Comparison of ENCODE assay signal across 33 cellular contexts in genomic region chr14:51410846-51411245, GRCh38.
DNase-seq lines count a peak whose midpoint lies in the region; ATAC-seq and TF ChIP-seq lines count a peak whose summit lies in the region.
"Had no signal": no experiment of that assay in that cellular context is flagged by ENCODE, and none has a peak within 500 bp of the region (broad histone marks: within the 10 kb centered on the region; RNA-seq: fewer than 3 reads in every experiment).

No MANE protein-coding gene starts in this region.

- peak overlapping the region; percentile 2 for H3K27ac Mint-ChIP-seq in nephron progenitor cell
- no peak overlapping the region for H3K27ac Mint-ChIP-seq in naive thymus-derived CD4-positive, alpha-beta T cell
- H3K27ac Mint-ChIP-seq: activated naive CD8-positive, alpha-beta T cell; activated T-helper 2 cell treated with anti-CD3 and anti-CD28 coated beads, Interferon-gamma antibody, Interleukin-2, Interleukin-4, amounts not matched to agents 10 μg/mL and 5 μg/mL and 100 μg/mL, durations not matched to agents 14 hours and 24 hours and 36 hours; CD4-positive, alpha-beta T cell; naive thymus-derived CD8-positive, alpha-beta T cell; stimulated activated naive CD8-positive, alpha-beta T cell treated with anti-CD3 and anti-CD28 coated beads, Interleukin-15, Interleukin-2, amounts not matched to agents 100 ng/mL and 50 ng/mL, for 24 hours; T-cell had no signal

- H3K9me3 ChIP-seq in mammary epithelial cell (replicated peaks; ENCODE audit: insufficient read depth, low read length) = no peaks in the 10 kb centered on the region
- H3K9me3 ChIP-seq in breast epithelium = no peaks in the 10 kb centered on the region
- H3K9me3 ChIP-seq in naive thymus-derived CD4-positive, alpha-beta T cell (ENCODE audit: control insufficient read depth in 2 of 3, low read length in 3 of 3) = no peaks in the 10 kb centered on the region
- H3K9me3 ChIP-seq: A549, esophagus squamous epithelium, HAP-1, right atrium auricular region, thyroid gland had no signal

- H3K27me3 ChIP-seq in mammary epithelial cell (ENCODE audit: insufficient read depth, low read length) = no peaks in the 10 kb centered on the region
- no peaks in the 10 kb centered on the region for H3K27me3 ChIP-seq in breast epithelium
- H3K27me3 ChIP-seq in naive thymus-derived CD4-positive, alpha-beta T cell (ENCODE audit: control insufficient read depth in 2 of 2, insufficient read depth in 2 of 2, low read length in 2 of 2) = no peaks in the 10 kb centered on the region
- H3K27me3 ChIP-seq: esophagus squamous epithelium, right atrium auricular region, thyroid gland had no signal

- peaks cover 6% of the 10 kb centered on the region for H3K4me1 Mint-ChIP-seq in nephron progenitor cell
- H3K4me1 Mint-ChIP-seq in naive thymus-derived CD4-positive, alpha-beta T cell = no peaks in the 10 kb centered on the region
- H3K4me1 Mint-ChIP-seq: naive thymus-derived CD8-positive, alpha-beta T cell; T-cell had no signal

- peak overlapping the region; percentile 44 for H2AFZ ChIP-seq in mammary epithelial cell (ENCODE audit: low read depth, low read length)
- H2AFZ ChIP-seq: parathyroid adenoma had no signal

- H3K36me3 Mint-ChIP-seq in nephron progenitor cell (ENCODE audit: low read depth) = peaks cover 5% of the 10 kb centered on the region
- peaks cover 0 to 4% (median 0%) of the 10 kb centered on the region in 5 donors for H3K36me3 Mint-ChIP-seq in naive thymus-derived CD4-positive, alpha-beta T cell
- H3K36me3 Mint-ChIP-seq: T-cell had no signal

- intact Hi-C loops in mammary epithelial cell (cut with micrococcal nuclease) = no loop called here
- intact Hi-C loops in breast epithelium (cut with DNase I; ENCODE audit: low total_unique reads) = no loop called here
- intact Hi-C loops in naive thymus-derived CD4-positive, alpha-beta T cell (cut with micrococcal nuclease) = no loop called here

- H3K36me3 ChIP-seq in mammary epithelial cell (ENCODE audit: insufficient read depth, low read length) (no peaks in the 10 kb centered on the region), breast epithelium (no peaks in the 10 kb centered on the region)
- no peaks in the 10 kb centered on the region for H3K36me3 ChIP-seq in naive thymus-derived CD4-positive, alpha-beta T cell (ENCODE audit: control insufficient read depth in 2 of 3, insufficient read depth in 3 of 3, low read length in 3 of 3)
- H3K36me3 ChIP-seq: esophagus squamous epithelium, HAP-1, right atrium auricular region, spleen, thyroid gland had no signal

- no peak overlapping the region for H3K9ac ChIP-seq in mammary epithelial cell (ENCODE audit: insufficient read depth, low read length)
- H3K9ac ChIP-seq: parathyroid adenoma had no signal

- TF ChIP-seq POLR2A in breast epithelium (IDR thresholded peaks at IDR 0.05) = no peak

- DNase-seq in mammary epithelial cell (no peak), breast epithelium (ENCODE audit: low spot score in 2 of 2) (no peak), astrocyte of the hippocampus (ENCODE audit: low read depth, low spot score) (peak; percentile 4), nephron progenitor cell (no peak), smooth muscle cell of the brain vasculature (ENCODE audit: low read depth, low spot score) (peak; percentile 49), superior temporal gyrus (ENCODE audit: extremely low spot score) (no peak), AG20443 (ENCODE audit: low spot score) (no peak)
- no peak for DNase-seq in naive thymus-derived CD4-positive, alpha-beta T cell
- DNase-seq: activated CD4-positive, alpha-beta T cell treated with anti-CD3 and anti-CD28 coated beads for 48 hours; aorta; CD4-positive, alpha-beta T cell; cerebellar nuclear complex; esophagus squamous epithelium; kidney glomerular epithelial cell; midbrain; naive thymus-derived CD8-positive, alpha-beta T cell; NCI-H1436; NCI-H2081; NCI-H446; spleen; stimulated activated CD4-positive, alpha-beta T cell treated with anti-CD3 and anti-CD28 coated beads, Interleukin-2, amount 100 ng/mL, for 24 hours; stimulated activated CD8-positive, alpha-beta memory T cell treated with anti-CD3 and anti-CD28 coated beads, Interleukin-4, amount 100 ng/mL, for 48 hours; T-cell; thyroid gland had no signal

- 96% methylated on average over 3 of the region's 3 CpGs for WGBS in mammary epithelial cell (ENCODE audit: low coverage, missing lambda C conversion rate)

- H3K4me1 ChIP-seq in mammary epithelial cell (ENCODE audit: insufficient read depth, low read length) = no peaks in the 10 kb centered on the region
- no peaks in the 10 kb centered on the region for H3K4me1 ChIP-seq in breast epithelium
- H3K4me1 ChIP-seq in naive thymus-derived CD4-positive, alpha-beta T cell (ENCODE audit: control insufficient read depth in 2 of 2, insufficient read depth in 2 of 2, low read length in 2 of 2) = no peaks in the 10 kb centered on the region
- H3K4me1 ChIP-seq: A549, esophagus squamous epithelium, parathyroid adenoma, right atrium auricular region, spleen, thyroid gland had no signal

- H3K27ac ChIP-seq in mammary epithelial cell (ENCODE audit: insufficient read depth, low read depth, low read length) = no peak overlapping the region
- no peak overlapping the region for H3K27ac ChIP-seq in breast epithelium
- H3K27ac ChIP-seq in naive thymus-derived CD4-positive, alpha-beta T cell (ENCODE audit: low read depth, low read length) = no peak overlapping the region
- H3K27ac ChIP-seq: A549, esophagus squamous epithelium, parathyroid adenoma, right atrium auricular region, RWPE1, spleen, thyroid gland had no signal

- no peaks in the 10 kb centered on the region for H4K20me1 ChIP-seq in mammary epithelial cell (ENCODE audit: insufficient read depth, low read length)

- H3K4me3 ChIP-seq in mammary epithelial cell (replicated peaks in 1 of 3; ENCODE audit: insufficient read depth in 1 of 3, low read depth in 2 of 3, low read length in 3 of 3) = no peak overlapping the region
- no peak overlapping the region for H3K4me3 ChIP-seq in breast epithelium
- no peak overlapping the region for H3K4me3 ChIP-seq in naive thymus-derived CD4-positive, alpha-beta T cell (ENCODE audit: low read length)
- H3K4me3 ChIP-seq: A549, esophagus squamous epithelium, GM12878, HAP-1, right atrium auricular region, spleen, thyroid gland had no signal

- dilution Hi-C loops in mammary epithelial cell (cut with HindIII; ENCODE audit: low sequenced_read_pairs) = no loop called here

- POLR2A ChIA-PET in naive thymus-derived CD4-positive, alpha-beta T cell (lab: Charles Lee) = no interaction called here

- H3K27me3 Mint-ChIP-seq in nephron progenitor cell (ENCODE audit: low read depth, poor library complexity) = peaks cover 7% of the 10 kb centered on the region
- H3K27me3 Mint-ChIP-seq in naive thymus-derived CD4-positive, alpha-beta T cell = peaks cover under 1 to 49% (median 30%) of the 10 kb centered on the region in 5 donors

- H3K9me3 Mint-ChIP-seq in nephron progenitor cell = peaks cover 34% of the 10 kb centered on the region
- H3K9me3 Mint-ChIP-seq in naive thymus-derived CD4-positive, alpha-beta T cell = peaks cover 7 to 51% (median 16%) of the 10 kb centered on the region in 11 donors
- H3K9me3 Mint-ChIP-seq: activated T-helper 2 cell treated with anti-CD3 and anti-CD28 coated beads, Interferon-gamma antibody, Interleukin-2, Interleukin-4, amounts not matched to agents 10 μg/mL and 5 μg/mL and 100 μg/mL, durations not matched to agents 14 hours and 24 hours and 36 hours had no signal

- no peak overlapping the region for H3K4me2 ChIP-seq in mammary epithelial cell (ENCODE audit: insufficient read depth, low read depth, low read length)
- H3K4me2 ChIP-seq: A549 had no signal

- CTCF ChIA-PET in mammary epithelial cell (lab: Charles Lee; ENCODE audit: low non-redundant PET) = no interaction called here
- CTCF ChIA-PET in naive thymus-derived CD4-positive, alpha-beta T cell (lab: Charles Lee) = no interaction called here

- no peaks in the 10 kb centered on the region for H3K79me2 ChIP-seq in mammary epithelial cell (ENCODE audit: insufficient read depth, low read length)
- H3K79me2 ChIP-seq: parathyroid adenoma had no signal

- in situ Hi-C loops in mammary epithelial cell (cut with MboI; ENCODE audit: low sequenced_read_pairs in 2 of 2) = no loop called here

- TF ChIP-seq CTCF in mammary epithelial cell (conservative IDR thresholded peaks at IDR 0.05 in 1 of 2, IDR thresholded peaks at IDR 0.05 in 1 of 2; ENCODE audit: extremely low read depth in 1 of 2, insufficient read depth in 1 of 2, low read depth in 1 of 2, low read length in 2 of 2) (no peak), breast epithelium (IDR thresholded peaks at IDR 0.05) (no peak), nephron progenitor cell (IDR thresholded peaks at IDR 0.05) (no peak)

- no TSS peak for BruUV-seq in mammary epithelial cell (replicated peaks; lab: Mats Ljungman, UMichigan)

- no peak overlapping the region for H3K4me3 Mint-ChIP-seq in nephron progenitor cell
- no peak overlapping the region for H3K4me3 Mint-ChIP-seq in naive thymus-derived CD4-positive, alpha-beta T cell
- H3K4me3 Mint-ChIP-seq: activated naive CD8-positive, alpha-beta T cell; CD4-positive, alpha-beta T cell; naive thymus-derived CD8-positive, alpha-beta T cell; stimulated activated naive CD8-positive, alpha-beta T cell treated with anti-CD3 and anti-CD28 coated beads, Interleukin-15, Interleukin-2, amounts not matched to agents 100 ng/mL and 50 ng/mL, for 24 hours; T-cell had no signal

- ATAC-seq in naive thymus-derived CD4-positive, alpha-beta T cell = no peak
- ATAC-seq: A549; GM12878; naive thymus-derived CD8-positive, alpha-beta T cell; T-cell had no signal

Comparison
In these comparisons a context has a peak if more than half of its experiments do, and no peak if none do; other contexts are left out.
1. DNase-seq: peak in astrocyte of the hippocampus (single experiment) and smooth muscle cell of the brain vasculature (single experiment); none in mammary epithelial cell (single experiment), breast epithelium (0 of 2), nephron progenitor cell (single experiment), naive thymus-derived CD4-positive, alpha-beta T cell (0 of 9), superior temporal gyrus (single experiment) and AG20443 (single experiment).